ENCODE assay signal across 18 cellular contexts in genomic region chr11:59225017-59225416, GRCh38. TPM values are rescaled to one million over a fixed set of nuclear protein-coding genes. Genes with fewer than 3 reads are reported as not detected.
DNase-seq lines count a peak whose midpoint lies in the region; ATAC-seq and TF ChIP-seq lines count a peak whose summit lies in the region.
"Had no signal": no experiment of that assay in that cellular context is flagged by ENCODE, and none has a peak within 500 bp of the region (broad histone marks: within the 10 kb centered on the region; RNA-seq: fewer than 3 reads in every experiment).

No MANE protein-coding gene starts in this region.

- H3K4me3 ChIP-seq in left ventricle myocardium inferior (no peak overlapping the region), upper lobe of right lung (no peak overlapping the region)
- H3K4me3 ChIP-seq: prostate gland, SJSA1, uterus had no signal

- DNase-seq in left ventricle myocardium inferior (no peak), Right ventricle myocardium inferior (ENCODE audit: missing footprints) (no peak), upper lobe of right lung (no peak), RPMI8226 (no peak), DMS153 (lab: John Stamatoyannopoulos, UW) (no peak), DMS79 (lab: John Stamatoyannopoulos, UW) (no peak)
- no peak for DNase-seq in central memory CD8-positive, alpha-beta T cell (ENCODE audit: low spot score in 2 of 2)
- DNase-seq: central memory CD4-positive, alpha-beta T cell; EL; left ventricle myocardium superior; NCI-H2227 treated with DMSO at 0.1 percent for 48 hours had no signal

- peaks cover 11% of the 10 kb centered on the region for H3K27me3 Mint-ChIP-seq in central memory CD8-positive, alpha-beta T cell

- no peaks in the 10 kb centered on the region for H3K9me3 Mint-ChIP-seq in central memory CD8-positive, alpha-beta T cell
- H3K9me3 Mint-ChIP-seq: activated T-helper 2 cell treated with anti-CD3 and anti-CD28 coated beads, Interferon-gamma antibody, Interleukin-2, Interleukin-4, amounts not matched to agents 10 μg/mL and 5 μg/mL and 100 μg/mL, durations not matched to agents 14 hours and 24 hours and 36 hours had no signal

- no peaks in the 10 kb centered on the region for H3K36me3 ChIP-seq in left ventricle myocardium inferior
- H3K36me3 ChIP-seq in upper lobe of right lung: no peaks in the 10 kb centered on the region
- H3K36me3 ChIP-seq: prostate gland, SJSA1, uterus had no signal

- H3K9me3 ChIP-seq in left ventricle myocardium inferior (replicated peaks) (no peaks in the 10 kb centered on the region), upper lobe of right lung (no peaks in the 10 kb centered on the region)
- H3K9me3 ChIP-seq: prostate gland, SJSA1, uterus had no signal

- peak overlapping the region; percentile 0 for H3K27ac Mint-ChIP-seq in central memory CD8-positive, alpha-beta T cell (ENCODE audit: low read depth)
- H3K27ac Mint-ChIP-seq: activated T-helper 2 cell treated with anti-CD3 and anti-CD28 coated beads, Interferon-gamma antibody, Interleukin-2, Interleukin-4, amounts not matched to agents 10 μg/mL and 5 μg/mL and 100 μg/mL, durations not matched to agents 14 hours and 24 hours and 36 hours; WTC11 had no signal

- H3K4me1 Mint-ChIP-seq in central memory CD8-positive, alpha-beta T cell: no peaks in the 10 kb centered on the region
- H3K4me1 Mint-ChIP-seq: WTC11 had no signal

- H3K4me3 Mint-ChIP-seq in central memory CD8-positive, alpha-beta T cell: no peak overlapping the region
- H3K4me3 Mint-ChIP-seq: WTC11 had no signal

- no peaks in the 10 kb centered on the region for H3K36me3 Mint-ChIP-seq in central memory CD8-positive, alpha-beta T cell (ENCODE audit: insufficient read depth)
- H3K36me3 Mint-ChIP-seq: WTC11 had no signal

- intact Hi-C loops in left ventricle myocardium inferior (cut with micrococcal nuclease) (no loop called here), Right ventricle myocardium inferior (cut with DNase I) (no loop called here), upper lobe of right lung (cut with DNase I) (no loop called here)

- peak overlapping the region; percentile 77 for H3K27ac ChIP-seq in left ventricle myocardium inferior (replicated peaks)
- H3K27ac ChIP-seq in upper lobe of right lung: peak overlapping the region; percentile 67
- H3K27ac ChIP-seq: prostate gland, SJSA1 had no signal

- peaks cover 34% of the 10 kb centered on the region for H3K4me1 ChIP-seq in left ventricle myocardium inferior
- peaks cover 38% of the 10 kb centered on the region for H3K4me1 ChIP-seq in upper lobe of right lung
- H3K4me1 ChIP-seq: prostate gland, uterus had no signal

- no peaks in the 10 kb centered on the region for H3K27me3 ChIP-seq in left ventricle myocardium inferior (ENCODE audit: low read depth)
- no peaks in the 10 kb centered on the region for H3K27me3 ChIP-seq in upper lobe of right lung
- H3K27me3 ChIP-seq: SJSA1, uterus had no signal

- TF ChIP-seq CTCF in left ventricle myocardium inferior (IDR thresholded peaks at IDR 0.05; ENCODE audit: borderline replicate concordance): no peak
- TF ChIP-seq CTCF in upper lobe of right lung (IDR thresholded peaks at IDR 0.05): no peak

- ATAC-seq in Right ventricle myocardium inferior (no peak), HG02981 (IDR thresholded peaks at IDR 0.05; ENCODE audit: unreplicated experiment) (peak; percentile 38), upper lobe of right lung (no peak)
- no peak for ATAC-seq in central memory CD8-positive, alpha-beta T cell (replicated peaks; ENCODE audit: extremely low read depth, poor library complexity, severe bottlenecking)
- ATAC-seq: WTC11 had no signal

RNA-seq across cellular contexts. Expression of gene MPEG1, which starts 12.3 kb away (rescaled TPM):
- total RNA-seq in left ventricle myocardium inferior (9.5 TPM), Right ventricle myocardium inferior (18.3 TPM), upper lobe of right lung (34.1 TPM)
- total RNA-seq: fibroblast of villous mesenchyme, SJSA1 had no signal

RNA-seq across cellular contexts. Expression of gene DTX4, which starts 53.1 kb away (rescaled TPM):
- 1.8 TPM for total RNA-seq in left ventricle myocardium inferior
- total RNA-seq in Right ventricle myocardium inferior: 2.1 TPM
- 43.1 TPM for total RNA-seq in upper lobe of right lung

Comparison
In these comparisons a context has a peak if more than half of its experiments do, and no peak if none do; other contexts are left out.
1. RNA of gene DTX4, which starts 53.1 kb away (total RNA-seq): 43.1 TPM in upper lobe of right lung (single experiment); 2.1 TPM in Right ventricle myocardium inferior (single experiment) and 1.8 TPM in left ventricle myocardium inferior (single experiment); every median in the first group is over 10 times any median in the second.